ENCODE assay signal across 24 cellular contexts in the genomic region with DNA sequence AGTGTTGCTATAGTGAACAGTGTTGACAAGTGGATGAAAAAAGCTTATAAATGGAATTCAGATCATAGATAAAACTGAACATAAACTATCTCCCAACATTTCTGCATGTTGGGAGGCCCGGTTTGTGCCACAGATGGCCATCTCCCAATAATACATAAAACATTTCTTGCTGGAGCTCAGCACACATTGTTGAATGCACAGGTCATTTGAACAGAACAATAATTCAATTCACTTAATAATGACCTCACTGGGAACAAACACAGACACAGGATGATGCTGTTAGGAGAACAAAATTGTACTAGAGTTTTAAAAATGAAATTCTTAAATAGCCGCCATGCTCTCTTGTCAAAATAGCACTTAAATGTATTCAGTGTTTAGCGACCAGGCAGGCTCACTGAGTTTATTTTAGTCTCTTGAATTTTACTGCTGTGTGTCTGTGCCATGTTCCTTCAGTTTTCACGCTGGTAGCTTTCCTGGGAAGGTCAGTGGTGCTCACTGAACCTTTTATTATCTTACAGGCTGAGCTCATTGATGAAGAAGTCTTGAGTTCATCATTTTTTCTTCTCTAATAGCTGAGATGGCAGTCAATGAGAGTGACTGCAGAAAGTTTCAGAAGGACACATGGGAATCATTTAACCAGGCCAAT.
A peak's percentile ranks its signal among the peaks of the same experiment; 100 is the strongest.
DNase-seq lines count a peak whose midpoint lies in the region; ATAC-seq and TF ChIP-seq lines count a peak whose summit lies in the region.
"Had no signal": no experiment of that assay in that cellular context is flagged by ENCODE, and none has a peak within 500 bp of the region (broad histone marks: within the 10 kb centered on the region; RNA-seq: fewer than 3 reads in every experiment).

No MANE protein-coding gene starts in this region.

- peaks cover 25% of the 10 kb centered on the region for H3K4me1 Mint-ChIP-seq in neural crest cell

- H3K27ac Mint-ChIP-seq in neural crest cell (ENCODE audit: unreplicated experiment) = peak overlapping the region; percentile 80
- H3K27ac Mint-ChIP-seq: activated T-cell treated with anti-CD3 and anti-CD28 coated beads, Interleukin-2, amount 50 U/mL, for 24 hours; HFFc6 had no signal

- intact Hi-C loops in left ventricle myocardium superior (cut with micrococcal nuclease) = no loop called here
- intact Hi-C loops in Right ventricle myocardium superior (cut with DNase I) = no loop called here

- no peak overlapping the region for H3K4me3 Mint-ChIP-seq in neural crest cell
- H3K4me3 Mint-ChIP-seq: activated T-cell treated with anti-CD3 and anti-CD28 coated beads, Interleukin-2, amount 50 U/mL, for 24 hours; HFFc6 had no signal

- TF ChIP-seq CTCF in epithelial cell of proximal tubule (conservative IDR thresholded peaks at IDR 0.05; ENCODE audit: low read depth, low read length) (no peak), neural crest cell (conservative IDR thresholded peaks at IDR 0.05) (no peak)

- no peak overlapping the region for H3K4me3 ChIP-seq in epithelial cell of proximal tubule (ENCODE audit: low read depth, low read length)
- H3K4me3 ChIP-seq: coronary artery, lower lobe of right lung, Peyer's patch, smooth muscle cell had no signal

- ATAC-seq in left ventricle myocardium superior (peak; percentile 54), Right ventricle myocardium superior (ENCODE audit: poor library complexity) (no peak)
- ATAC-seq: lower lobe of right lung had no signal

- H3K9me3 Mint-ChIP-seq in neural crest cell = peaks cover 3% of the 10 kb centered on the region
- H3K9me3 Mint-ChIP-seq: activated T-cell treated with anti-CD3 and anti-CD28 coated beads, Interleukin-2, amount 50 U/mL, for 24 hours; HFFc6 had no signal

- H3K27me3 Mint-ChIP-seq in neural crest cell (ENCODE audit: low read depth) = no peaks in the 10 kb centered on the region
- H3K27me3 Mint-ChIP-seq: activated T-cell treated with anti-CD3 and anti-CD28 coated beads, Interleukin-2, amount 50 U/mL, for 24 hours had no signal

- no peaks in the 10 kb centered on the region for H3K36me3 Mint-ChIP-seq in neural crest cell (ENCODE audit: low read depth)

- DNase-seq in left ventricle myocardium superior (no peak), Right ventricle myocardium superior (no peak), epithelial cell of proximal tubule (ENCODE audit: low read depth) (peak; percentile 40), neural crest cell (ENCODE audit: low read depth, low spot score) (no peak), NOMO-1 treated with DMSO at 0.1 percent for 48 hours (lab: John Stamatoyannopoulos, UW; ENCODE audit: unreplicated experiment) (no peak), HuH-7.5 (ENCODE audit: low spot score) (no peak), NCI-H510A (lab: John Stamatoyannopoulos, UW) (no peak), SKM-1 treated with dmso at 0.1 percent for 144 hours (lab: John Stamatoyannopoulos, UW; ENCODE audit: unreplicated experiment) (no peak)
- DNase-seq: activated CD4-positive, alpha-beta T cell treated with anti-CD3 and anti-CD28 coated beads for 4 hours; activated naive CD4-positive, alpha-beta T cell treated with Interleukin-2 at 50 U/mL for 16 hours; activated T-cell treated with anti-CD3 and anti-CD28 coated beads, Interleukin-2, amount 50 U/mL, for 24 hours; amniotic stem cell; Caco-2; HFFc6; islet precursor cell; lower lobe of right lung; MM.1S; NCI-H2107; NCI-H446; nucleus accumbens; Peyer's patch; T-helper 2 cell had no signal
